Comparison of ENCODE assay signal across 2 cellular contexts in genomic region chr16:4433914-4434787, GRCh38.
TF ChIP-seq lines count a peak whose summit lies in the region.

No MANE protein-coding gene starts in this region.

TF ChIP-seq in HepG2, 621 proteins besides CTCF, POLR2A, EP300 and RAD21:
- no peak for TF ChIP-seq ZFP62 (CRISPR knock-in tag; IDR thresholded peaks at IDR 0.05)
- peak; percentile 28; the same call in 1 of the 2 replicates for TF ChIP-seq POLR2G (IDR thresholded peaks at IDR 0.05; ENCODE audit: low read depth, low read length)
TF ChIP-seq in HepG2: peak in this region for 1.

TF ChIP-seq in GM12891, 5 proteins besides CTCF, POLR2A, EP300 and RAD21:
- no peak for TF ChIP-seq POLR2AphosphoS5 (IDR thresholded peaks at IDR 0.05; ENCODE audit: low read depth, low read length)
- TF ChIP-seq SPI1 (IDR thresholded peaks at IDR 0.05; ENCODE audit: low read depth, low read length), result no peak
- no peak for TF ChIP-seq POU2F2 (IDR thresholded peaks at IDR 0.05; ENCODE audit: low read depth, low read length)
- no peak for TF ChIP-seq PAX5 (IDR thresholded peaks at IDR 0.05; ENCODE audit: insufficient read depth, low read length, severe bottlenecking)
- TF ChIP-seq TAF1 (IDR thresholded peaks at IDR 0.05; ENCODE audit: low read depth, low read length), result no peak
